12 cellular contexts compared by ENCODE assay signal in the genomic region with DNA sequence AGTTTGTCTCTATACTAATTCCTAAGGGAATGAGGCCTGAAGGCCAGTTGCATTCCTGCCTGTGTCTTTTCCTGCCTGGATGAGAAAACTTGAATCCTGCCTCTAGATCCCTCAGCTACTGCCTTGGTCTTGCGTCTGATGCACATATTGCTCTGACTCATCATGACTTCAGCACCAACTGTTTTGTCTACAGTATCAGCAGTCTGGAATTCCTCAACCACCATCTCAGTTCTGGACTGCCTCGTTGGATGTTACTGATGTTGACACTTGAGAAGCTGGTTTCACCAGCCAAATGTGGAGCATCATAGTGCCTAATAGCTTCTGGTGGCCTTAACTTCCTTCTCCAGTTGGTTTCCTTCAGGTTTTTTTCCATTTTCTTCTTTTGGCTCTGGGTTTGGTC.
DNase-seq lines count a peak whose midpoint lies in the region; TF ChIP-seq lines count a peak whose summit lies in the region.
"Had no signal": no experiment of that assay in that cellular context is flagged by ENCODE, and none has a peak within 500 bp of the region (broad histone marks: within the 10 kb centered on the region; RNA-seq: fewer than 3 reads in every experiment).

No MANE protein-coding gene starts in this region.

- DNase-seq in H4 (ENCODE audit: low spot score) (peak; percentile 92), T1000 (lab: John Stamatoyannopoulos, UW) (peak; percentile 22), foreskin fibroblast (peak; percentile 39 to 59), NCI-H748 treated with DMSO at 0.1 percent for 48 hours (lab: John Stamatoyannopoulos, UW) (no peak), putamen (ENCODE audit: low spot score) (no peak), HuH-7.5 (ENCODE audit: low spot score) (no peak)
- DNase-seq in activated CD4-positive, alpha-beta T cell treated with anti-CD3 and anti-CD28 coated beads for 48 hours: no peak
- DNase-seq: DMS79 treated with DMSO at 0.1 percent for 48 hours; effector memory CD8-positive, alpha-beta T cell; MM.1S; Peyer's patch; WERI-Rb-1 had no signal

- no peak overlapping the region for H3K4me3 ChIP-seq in foreskin fibroblast (ENCODE audit: low read depth in 1 of 2, low read length in 2 of 2)
- H3K4me3 ChIP-seq: Peyer's patch had no signal

- no peak for TF ChIP-seq CTCF in foreskin fibroblast (IDR thresholded peaks at IDR 0.05; ENCODE audit: low read depth, low read length)

Comparison
In these comparisons a context has a peak if more than half of its experiments do, and no peak if none do; other contexts are left out.
1. DNase-seq: peak in H4 (single experiment), T1000 (single experiment) and foreskin fibroblast (2 of 2); none in activated CD4-positive, alpha-beta T cell treated with anti-CD3 and anti-CD28 coated beads for 48 hours (single experiment), NCI-H748 treated with DMSO at 0.1 percent for 48 hours (single experiment), putamen (single experiment) and HuH-7.5 (single experiment).